8 cellular contexts compared by ENCODE assay signal in genomic region chr1:203861379-203862184, GRCh38. TPM values are rescaled to one million over a fixed set of nuclear protein-coding genes. Genes with fewer than 3 reads are reported as not detected.
A peak's percentile ranks its signal among the peaks of the same experiment; 100 is the strongest.
DNase-seq lines count a peak whose midpoint lies in the region; TF ChIP-seq lines count a peak whose summit lies in the region.

TSS of gene SNRPE (plus strand) at chr1:203861599. CDS start at chr1:203861660, 61 bp downstream.

- no peaks in the 10 kb centered on the region for H3K9me3 ChIP-seq in effector memory CD4-positive, alpha-beta T cell (ENCODE audit: control insufficient read depth, low read length)

- H3K27ac ChIP-seq in effector memory CD4-positive, alpha-beta T cell (ENCODE audit: insufficient read depth, low read length, poor library complexity, severe bottlenecking) = peak within 1 kb of the TSS; percentile 79

- DNase-seq in COR-L47 (lab: John Stamatoyannopoulos, UW) (peak; percentile 97), GM20000 (ENCODE audit: low spot score) (peak; percentile 91), HT-29 (ENCODE audit: low spot score) (peak; percentile 98), medulla oblongata (ENCODE audit: extremely low spot score) (peak; percentile 99)
- peak; percentile 94 for DNase-seq in NK-92 treated with Interleukin-12 subunit alpha and Interleukin-12 subunit beta, amount 100 ng/mL, for 24 hours (lab: John Stamatoyannopoulos, UW)
- DNase-seq in activated CD8-positive, alpha-beta memory T cell treated with anti-CD3 and anti-CD28 coated beads for 24 hours = peak; percentile 98
- DNase-seq in effector memory CD4-positive, alpha-beta T cell = peak; percentile 94 to 96 (median 94)
- peak; percentile 91 for DNase-seq in stimulated activated CD8-positive, alpha-beta memory T cell treated with anti-CD3 and anti-CD28 coated beads, Interleukin-12 subunit alpha, Interleukin-12 subunit beta, amount 100 ng/mL, for 1 hour (ENCODE audit: low read depth)

- H3K4me3 ChIP-seq in effector memory CD4-positive, alpha-beta T cell (ENCODE audit: insufficient read depth, low read depth, low read length, poor library complexity, severe bottlenecking) = peak within 1 kb of the TSS; percentile 99

- peaks cover 28% of the 10 kb centered on the region for H3K36me3 ChIP-seq in effector memory CD4-positive, alpha-beta T cell (ENCODE audit: control insufficient read depth, insufficient read depth, low read length)

- H3K4me1 ChIP-seq in effector memory CD4-positive, alpha-beta T cell (ENCODE audit: control insufficient read depth, insufficient read depth, low read length, poor library complexity, severe bottlenecking) = peaks cover 13% of the 10 kb centered on the region

- H3K27me3 ChIP-seq in effector memory CD4-positive, alpha-beta T cell (replicated peaks; ENCODE audit: control insufficient read depth, insufficient read depth, low read length, poor library complexity, severe bottlenecking) = no peaks in the 10 kb centered on the region

- TF ChIP-seq CTCF in GM20000 (IDR thresholded peaks at IDR 0.05; ENCODE audit: extremely low read depth, missing control alignments) = peak; percentile 92

RNA-seq across cellular contexts. Expression of gene SNRPE, which starts in this region (rescaled TPM):
- total RNA-seq in HT-29 (2014; rRNA removed; shearing (Covaris generic)) = 46.2 and 83.6 TPM in 2 replicates

Comparison
In these comparisons a context has a peak if more than half of its experiments do, and no peak if none do; other contexts are left out.
1. Peak in every context shown above with its lines: DNase-seq, H3K4me3 ChIP-seq and H3K27ac ChIP-seq.